Comparison of ENCODE assay signal across 20 cellular contexts in the genomic region with DNA sequence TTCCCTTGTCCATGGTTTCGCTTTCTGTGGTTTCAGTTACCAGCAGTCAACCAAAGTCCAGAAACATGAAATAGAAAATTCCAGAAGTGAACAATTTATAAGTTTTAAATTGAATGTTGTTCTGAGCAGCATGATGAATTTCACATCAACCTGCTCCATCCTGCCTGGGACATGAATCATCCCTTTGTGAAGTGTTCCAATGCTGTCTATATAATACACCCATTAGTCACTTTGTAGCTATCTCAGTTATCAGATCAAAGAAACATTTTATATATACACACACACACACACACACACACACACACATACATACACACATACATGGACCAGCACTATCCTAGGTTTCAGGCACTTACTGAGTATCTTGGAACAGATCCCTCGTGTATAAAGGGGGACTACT.
DNase-seq lines count a peak whose midpoint lies in the region; ATAC-seq, FAIRE-seq and TF ChIP-seq lines count a peak whose summit lies in the region.
"Had no signal": no experiment of that assay in that cellular context is flagged by ENCODE, and none has a peak within 500 bp of the region (broad histone marks: within the 10 kb centered on the region; RNA-seq: fewer than 3 reads in every experiment).

No MANE protein-coding gene starts in this region.

- ATAC-seq in GM19467 (IDR thresholded peaks at IDR 0.05; ENCODE audit: unreplicated experiment) = no peak
- ATAC-seq: Panc1 had no signal

- no peak overlapping the region for H3K4me3 Mint-ChIP-seq in astrocyte (ENCODE audit: unreplicated experiment)
- H3K4me3 Mint-ChIP-seq: CD4-positive, CD25-positive, alpha-beta regulatory T cell had no signal

- H3K4me1 ChIP-seq in astrocyte (ENCODE audit: insufficient read depth, low read length) (no peaks in the 10 kb centered on the region), mesenchymal stem cell (ENCODE audit: control insufficient read depth, insufficient read depth, low read depth, low read length) (peaks cover 3% of the 10 kb centered on the region)
- H3K4me1 ChIP-seq: SJCRH30 had no signal

- no peak overlapping the region for H2AFZ ChIP-seq in astrocyte (ENCODE audit: low read depth, low read length)
- no peak overlapping the region for H2AFZ ChIP-seq in mesenchymal stem cell (ENCODE audit: low read depth, low read length)
- H2AFZ ChIP-seq: GM23248 had no signal

- no peaks in the 10 kb centered on the region for H3K79me1 ChIP-seq in mesenchymal stem cell (replicated peaks; ENCODE audit: low read length, poor library complexity, severe bottlenecking)

- no peak overlapping the region for H4K8ac ChIP-seq in mesenchymal stem cell (ENCODE audit: low read length)

- no peak overlapping the region for H4K91ac ChIP-seq in mesenchymal stem cell (ENCODE audit: low read length)

- H3K23ac ChIP-seq in mesenchymal stem cell (ENCODE audit: low read length in 2 of 2) = no peak overlapping the region

- H2AK5ac ChIP-seq in mesenchymal stem cell (ENCODE audit: low read length, severe bottlenecking) = no peak overlapping the region

- peaks cover 4% of the 10 kb centered on the region for H3K27me3 Mint-ChIP-seq in astrocyte (ENCODE audit: low read depth, unreplicated experiment)

- FAIRE-seq in astrocyte (lab: Jason Lieb, UNC) = no peak

- H3K27ac ChIP-seq in astrocyte (ENCODE audit: low read depth, low read length) (no peak overlapping the region), epithelial cell of prostate (no peak overlapping the region), mesenchymal stem cell (ENCODE audit: low read length, poor library complexity, severe bottlenecking) (no peak overlapping the region)
- H3K27ac ChIP-seq: GM23248, SJCRH30 had no signal

- H3K27me3 ChIP-seq in MG63 (no peaks in the 10 kb centered on the region), astrocyte (ENCODE audit: insufficient read depth, low read length) (no peaks in the 10 kb centered on the region), mesenchymal stem cell (ENCODE audit: control insufficient read depth in 1 of 2, insufficient read depth in 1 of 2, low read length in 2 of 2) (peaks cover 0 to 12% of the 10 kb centered on the region in 2 experiments)
- H3K27me3 ChIP-seq: SJCRH30 had no signal

- H2BK15ac ChIP-seq in mesenchymal stem cell (ENCODE audit: low read depth, poor library complexity, severe bottlenecking) = no peak overlapping the region

- DNase-seq in MG63 = peak; percentile 19
- peak; percentile 10 for DNase-seq in astrocyte (ENCODE audit: low read depth)
- DNase-seq in epithelial cell of prostate (ENCODE audit: low read depth, low spot score) = peak; percentile 87
- DNase-seq in mesenchymal stem cell = peak; percentile 47
- DNase-seq in glomerular visceral epithelial cell (ENCODE audit: extremely low spot score) = no peak
- no peak for DNase-seq in HUDEP-2 (lab: John Stamatoyannopoulos, UW; ENCODE audit: unreplicated experiment in 76 of 76)
- DNase-seq: CD4-positive, CD25-positive, alpha-beta regulatory T cell; GM23248; HCEC 1CT; Kasumi-1; MM.1S; NCI-H1048; NCI-H1436 treated with DMSO at 0.1 percent for 48 hours; NCI-H1930; NCI-H510A; NCI-H748 treated with DMSO at 0.1 percent for 48 hours; NK-92 treated with Interleukin-12 subunit alpha and Interleukin-12 subunit beta, amount 100 ng/mL, for 24 hours; SJCRH30 had no signal

- H3K36me3 Mint-ChIP-seq in astrocyte (ENCODE audit: low read depth, unreplicated experiment) = no peaks in the 10 kb centered on the region
- H3K36me3 Mint-ChIP-seq: CD4-positive, CD25-positive, alpha-beta regulatory T cell had no signal

- peaks cover 1% of the 10 kb centered on the region for H3K9me3 Mint-ChIP-seq in astrocyte (ENCODE audit: unreplicated experiment)

- no peak overlapping the region for H3K9ac ChIP-seq in astrocyte (ENCODE audit: low read length)
- no peak overlapping the region for H3K9ac ChIP-seq in mesenchymal stem cell (ENCODE audit: low read length)
- H3K9ac ChIP-seq: GM23248 had no signal

- H3K14ac ChIP-seq in mesenchymal stem cell (ENCODE audit: low read length in 2 of 2) = no peak overlapping the region

- no peaks in the 10 kb centered on the region for H3K9me3 ChIP-seq in MG63
- no peaks in the 10 kb centered on the region for H3K9me3 ChIP-seq in astrocyte (ENCODE audit: insufficient read depth, low read depth, low read length)
- no peaks in the 10 kb centered on the region for H3K9me3 ChIP-seq in mesenchymal stem cell (ENCODE audit: control insufficient read depth, low read length)

- no peak overlapping the region for H2BK5ac ChIP-seq in mesenchymal stem cell (ENCODE audit: low read depth, low read length, poor library complexity, severe bottlenecking)

- H2BK12ac ChIP-seq in mesenchymal stem cell (ENCODE audit: low read length in 2 of 2) = no peak overlapping the region

- H3K4me2 ChIP-seq in astrocyte (ENCODE audit: low read length) (no peak overlapping the region), mesenchymal stem cell (ENCODE audit: low read length, poor library complexity, severe bottlenecking) (no peak overlapping the region)

- TF ChIP-seq CTCF in astrocyte (IDR thresholded peaks at IDR 0.05; ENCODE audit: insufficient read depth, low read depth, low read length) = no peak

- H3K36me3 ChIP-seq in MG63 (no peaks in the 10 kb centered on the region), astrocyte (ENCODE audit: insufficient read depth, low read length) (no peaks in the 10 kb centered on the region), mesenchymal stem cell (ENCODE audit: control insufficient read depth in 1 of 2, insufficient read depth in 2 of 2, low read depth in 1 of 2, low read length in 2 of 2) (no peaks in the 10 kb centered on the region)
- H3K36me3 ChIP-seq: SJCRH30 had no signal

- H2BK120ac ChIP-seq in mesenchymal stem cell (ENCODE audit: low read depth, low read length) = no peak overlapping the region

- H3K79me2 ChIP-seq in astrocyte (ENCODE audit: insufficient read depth, low read length) = no peaks in the 10 kb centered on the region

- 74% methylated on average over 1 of the region's 2 CpGs for WGBS in mesenchymal stem cell

- no peak overlapping the region for H3K27ac Mint-ChIP-seq in astrocyte (ENCODE audit: unreplicated experiment)
- H3K27ac Mint-ChIP-seq: CD4-positive, CD25-positive, alpha-beta regulatory T cell had no signal

- H3K4me3 ChIP-seq in MG63 (no peak overlapping the region), astrocyte (ENCODE audit: insufficient read depth, low read depth, low read length) (no peak overlapping the region), mesenchymal stem cell (ENCODE audit: insufficient read depth in 1 of 2, low read depth in 1 of 2, low read length in 2 of 2) (no peak overlapping the region)
- H3K4me3 ChIP-seq: GM23248, SJCRH30 had no signal

- no peak overlapping the region for H3K4ac ChIP-seq in mesenchymal stem cell (ENCODE audit: low read depth in 1 of 2, low read length in 2 of 2)

- H4K20me1 ChIP-seq in astrocyte (ENCODE audit: insufficient read depth, low read length) = no peaks in the 10 kb centered on the region

- no peak overlapping the region for H3K18ac ChIP-seq in mesenchymal stem cell (ENCODE audit: low read depth in 1 of 2, low read length in 2 of 2)

- H3K4me1 Mint-ChIP-seq in astrocyte (ENCODE audit: low read depth, unreplicated experiment) = peaks cover 26% of the 10 kb centered on the region
- H3K4me1 Mint-ChIP-seq: CD4-positive, CD25-positive, alpha-beta regulatory T cell had no signal

Comparison
In these comparisons a context has a peak if more than half of its experiments do, and no peak if none do; other contexts are left out.
1. DNase-seq: peak in MG63 (single experiment), astrocyte (single experiment), epithelial cell of prostate (single experiment) and mesenchymal stem cell (single experiment); none in glomerular visceral epithelial cell (single experiment) and HUDEP-2 (0 of 76).